8 cellular contexts compared by ENCODE assay signal in the genomic region with DNA sequence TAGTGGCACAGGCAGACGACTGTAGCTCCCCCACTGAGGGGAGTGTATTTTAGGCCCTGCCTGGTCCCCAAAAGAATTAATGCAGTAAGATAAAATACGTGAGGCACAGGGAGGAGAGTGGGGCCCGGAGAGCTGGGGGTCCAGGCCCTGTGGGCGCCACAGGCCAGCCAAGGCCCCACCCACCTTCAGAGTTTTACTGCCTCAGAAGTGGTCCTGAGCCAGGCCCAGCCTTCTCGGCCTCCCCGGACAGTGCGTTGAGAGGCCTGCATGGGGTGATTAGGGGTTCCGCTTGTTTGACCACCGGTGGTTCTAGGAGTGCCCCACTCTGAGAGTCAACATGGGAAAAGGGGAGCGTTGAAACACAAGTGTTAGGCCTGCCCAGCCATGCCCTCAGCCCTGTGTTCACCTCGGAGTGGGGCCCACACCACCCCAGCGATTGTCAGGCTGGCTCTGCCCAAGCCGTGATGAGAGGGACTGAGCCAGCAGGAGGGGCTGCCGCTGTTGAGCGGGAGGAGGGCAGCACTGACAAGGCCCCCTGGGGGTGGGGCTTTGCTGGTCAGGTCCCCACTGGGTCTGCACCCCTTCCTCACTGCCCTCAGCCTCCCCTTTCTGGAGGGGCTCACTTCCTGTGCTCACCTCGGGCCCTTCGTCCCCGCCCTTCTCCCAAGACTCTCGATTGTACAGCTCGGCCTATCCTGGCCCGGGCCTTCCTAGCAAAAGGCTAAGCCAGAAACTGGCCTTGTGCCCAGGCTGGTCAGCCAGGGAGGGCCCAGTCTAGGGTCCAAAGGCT. TPM values are rescaled to one million over a fixed set of nuclear protein-coding genes. Genes with fewer than 3 reads are reported as not detected.
A peak's percentile ranks its signal among the peaks of the same experiment; 100 is the strongest.
DNase-seq lines count a peak whose midpoint lies in the region; ATAC-seq, FAIRE-seq and TF ChIP-seq lines count a peak whose summit lies in the region.

No MANE protein-coding gene starts in this region.

- peaks cover 5% of the 10 kb centered on the region for H3K27me3 Mint-ChIP-seq in activated CD4-positive, alpha-beta T cell treated with anti-CD3 and anti-CD28 coated beads, Interleukin-2, amount 10 ng/mL, durations not matched to agents 24 days and 14 days

- 69% methylated on average over 13 of the region's 21 CpGs for WGBS in K562 (ENCODE audit: insufficient coverage, low coverage, missing lambda C conversion rate)

- H3K4me2 ChIP-seq in K562 (ENCODE audit: insufficient read depth, low read length): no peak overlapping the region

- no peak overlapping the region for H3K4me3 Mint-ChIP-seq in activated CD4-positive, alpha-beta T cell treated with anti-CD3 and anti-CD28 coated beads, Interleukin-2, amount 10 ng/mL, durations not matched to agents 24 days and 14 days

- peaks cover 30 to 68% of the 10 kb centered on the region in 2 experiments for H3K4me1 ChIP-seq in K562 (replicated peaks in 1 of 2; ENCODE audit: control insufficient read depth in 2 of 2, insufficient read depth in 2 of 2, low read length in 2 of 2)
- peaks cover 27 to 53% (median 45%) of the 10 kb centered on the region in 3 donors for H3K4me1 ChIP-seq in skeletal muscle tissue (ENCODE audit: control insufficient read depth in 3 of 3, insufficient read depth in 3 of 3, low read length in 3 of 3)

- ATAC-seq in K562: no peak

- no peak for TF ChIP-seq CTCF in K562 (IDR thresholded peaks at IDR 0.05 in 2 of 3, conservative IDR thresholded peaks at IDR 0.05 in 1 of 3; ENCODE audit: insufficient read depth in 2 of 3, low read depth in 1 of 3, low read length in 3 of 3)

- DNase-seq in GM03348 (ENCODE audit: low spot score): peak; percentile 52
- DNase-seq in K562 (ENCODE audit: extremely low read depth in 1 of 4, low spot score in 3 of 4): no peak
- peak; percentile 60 for DNase-seq in iPS-NIHi11 (ENCODE audit: low spot score)
- DNase-seq in activated CD4-positive, alpha-beta T cell treated with anti-CD3 and anti-CD28 coated beads, Interleukin-2, amount 10 ng/mL, durations not matched to agents 24 days and 14 days: no peak
- no peak for DNase-seq in SHP77 treated with DMSO at 0.1 percent for 48 hours (lab: John Stamatoyannopoulos, UW)
- no peak for DNase-seq in A172 (ENCODE audit: low spot score)
- DNase-seq in NCI-H526 (lab: John Stamatoyannopoulos, UW): no peak

- H3K9ac ChIP-seq in K562 (ENCODE audit: insufficient read depth in 1 of 2, low read depth in 2 of 2, low read length in 2 of 2): peak overlapping the region in 1 of 2 experiments; percentile 76; a peak in 2 of 4 replicates
- H3K9ac ChIP-seq in skeletal muscle tissue (ENCODE audit: low read depth in 1 of 3, low read length in 3 of 3): peak overlapping the region in 2 of 3 donors; percentile 10 to 57

- no peak for TF ChIP-seq POLR2A in K562 (conservative IDR thresholded peaks at IDR 0.05)

- peaks cover 23% of the 10 kb centered on the region for H3K79me2 ChIP-seq in K562 (ENCODE audit: control insufficient read depth, insufficient read depth, low read length)

- H3K9me1 ChIP-seq in K562 (ENCODE audit: control insufficient read depth, insufficient read depth, low read length): no peaks in the 10 kb centered on the region

- H3K27ac ChIP-seq in K562 (ENCODE audit: extremely low read depth, low read depth, low read length) (no peak overlapping the region), skeletal muscle tissue (ENCODE audit: low read depth, low read length) (peak overlapping the region; percentile 19)

- no peaks in the 10 kb centered on the region for H3K36me3 Mint-ChIP-seq in activated CD4-positive, alpha-beta T cell treated with anti-CD3 and anti-CD28 coated beads, Interleukin-2, amount 10 ng/mL, durations not matched to agents 24 days and 14 days (ENCODE audit: low read depth)

- CTCF ChIA-PET in K562 (lab: Yijun Ruan, JAX; ENCODE audit: low intra/inter-chr PET ratio): interaction anchor here (2.7 kb wide), 1 partner anchor 29 kb away, joined by 19 read pairs; no protein-coding TSS in a partner anchor

- FAIRE-seq in K562 (lab: Jason Lieb, UNC): no peak

- H3K9me3 ChIP-seq in K562 (replicated peaks; ENCODE audit: control insufficient read depth, insufficient read depth, low read depth, low read length) (no peaks in the 10 kb centered on the region), skeletal muscle tissue (ENCODE audit: control insufficient read depth in 3 of 3, low read length in 3 of 3) (no peaks in the 10 kb centered on the region)

- H3K9me3 Mint-ChIP-seq in activated CD4-positive, alpha-beta T cell treated with anti-CD3 and anti-CD28 coated beads, Interleukin-2, amount 10 ng/mL, durations not matched to agents 24 days and 14 days: no peaks in the 10 kb centered on the region

- peaks cover 23% of the 10 kb centered on the region; the same call in 1 of the 3 replicates for H3K36me3 ChIP-seq in K562 (ENCODE audit: control insufficient read depth, insufficient read depth, low read length)
- H3K36me3 ChIP-seq in skeletal muscle tissue (ENCODE audit: control insufficient read depth in 3 of 3, insufficient read depth in 3 of 3, low read length in 3 of 3): no peaks in the 10 kb centered on the region

- no peak overlapping the region for H3K27ac Mint-ChIP-seq in activated CD4-positive, alpha-beta T cell treated with anti-CD3 and anti-CD28 coated beads, Interleukin-2, amount 10 ng/mL, durations not matched to agents 24 days and 14 days

- TF ChIP-seq RAD21 in K562 (CRISPR knock-in tag; conservative IDR thresholded peaks at IDR 0.05 in 1 of 2, IDR thresholded peaks at IDR 0.05 in 1 of 2): no peak

- BruUV-seq in K562 (replicated peaks; lab: Mats Ljungman, UMichigan): no TSS peak

- H2AFZ ChIP-seq in K562 (ENCODE audit: low read depth, low read length): no peak overlapping the region

- no peak for TF ChIP-seq EP300 in K562 (IDR thresholded peaks at IDR 0.05; ENCODE audit: low read length)

- H3K4me1 Mint-ChIP-seq in activated CD4-positive, alpha-beta T cell treated with anti-CD3 and anti-CD28 coated beads, Interleukin-2, amount 10 ng/mL, durations not matched to agents 24 days and 14 days: peaks cover 7% of the 10 kb centered on the region

- intact Hi-C loops in K562 (cut with micrococcal nuclease): loop anchor here (1.0 to 5.0 kb wide), 2 partner anchors 28 to 44 kb away; partner anchors contain the start of genes BAG5 and COA8
- intact Hi-C loops in activated CD4-positive, alpha-beta T cell treated with anti-CD3 and anti-CD28 coated beads, Interleukin-2, amount 10 ng/mL, durations not matched to agents 24 days and 14 days (cut with micrococcal nuclease): loop anchor here (1.0 kb wide), 1 partner anchor 28 kb away; no protein-coding TSS in a partner anchor

- H4K20me1 ChIP-seq in K562 (replicated peaks; ENCODE audit: control insufficient read depth, insufficient read depth, low read length): peaks cover 13% of the 10 kb centered on the region; the same call in 1 of the 2 replicates

- H3K27me3 ChIP-seq in K562 (ENCODE audit: control insufficient read depth in 2 of 2, insufficient read depth in 2 of 2, low read length in 2 of 2): no peaks in the 10 kb centered on the region
- peaks cover 2 to 4% (median 4%) of the 10 kb centered on the region in 3 donors for H3K27me3 ChIP-seq in skeletal muscle tissue (ENCODE audit: control insufficient read depth in 3 of 3, insufficient read depth in 3 of 3, low read length in 3 of 3)

- H3K4me3 ChIP-seq in K562: no peak overlapping the region
- no peak overlapping the region for H3K4me3 ChIP-seq in skeletal muscle tissue (ENCODE audit: low read length in 3 of 3)

- POLR2A ChIA-PET in K562 (lab: Yijun Ruan, JAX): interaction anchor here (1.3 to 1.8 kb wide), 3 partner anchors 10 to 91 kb away, joined by 3 to 9 read pairs (median 9); partner anchors contain the start of gene TRMT61A

- in situ Hi-C loops in K562 (cut with MboI): no loop called here

RNA-seq across cellular contexts. Expression of gene CKB, which starts 4.8 kb away (rescaled TPM):
- 63.0 and 253 TPM in 2 replicates for total RNA-seq in K562 (2011; cell fraction: chromatin; rRNA removed; ENCODE audit: low replicate concordance)
- 300 and 318 TPM in 2 replicates for total RNA-seq in K562 (2011; cell fraction: nucleolus; rRNA removed)
- total RNA-seq in K562 (2011; cell fraction: nucleoplasm; rRNA removed): 108 and 141 TPM in 2 replicates
- total RNA-seq in K562 (2014; rRNA removed) (692 and 778 TPM in 2 replicates), K562 (2014; rRNA removed; fragmentation: Illumina TruSeq; extraction: Trizol) (90.5 and 91.6 TPM in 2 replicates), K562 (2015; rRNA removed; fragmentation: Illumina TruSeq; extraction: Trizol) (177 and 191 TPM in 2 replicates), K562 (2021) (558 and 570 TPM in 2 replicates), skeletal muscle tissue (64.7 TPM)
- polyA plus RNA-seq in K562 (2011; rRNA removed) (132 and 348 TPM in 2 replicates), K562 (2014; fragmentation: Illumina TruSeq; extraction: Trizol) (115 and 390 TPM in 2 replicates), K562 (2014; fragmentation: Nextera tagmentation; extraction: Ambion mirVana) (10 to 100 TPM; 23.9 to 44.5 TPM), K562 (2014; rRNA removed) (564 and 637 TPM in 2 replicates)
- polyA plus RNA-seq in K562 (2011; cell fraction: cytosol; rRNA removed): 261 and 599 TPM in 2 replicates
- 742 and 1,022 TPM in 2 replicates for polyA plus RNA-seq in K562 (2011; cell fraction: nucleus; rRNA removed)
- 375 and 553 TPM in 2 replicates for polyA plus RNA-seq in K562 (2012)
- 34.8 and 43.6 TPM in 2 replicates for polyA minus RNA-seq in K562 (2011; rRNA and poly(A)+ RNA removed)
- 164 and 287 TPM in 2 replicates for polyA minus RNA-seq in K562 (2011; cell fraction: cytosol; rRNA and poly(A)+ RNA removed)
- polyA minus RNA-seq in K562 (2011; cell fraction: nucleus; rRNA and poly(A)+ RNA removed): 93.2 and 131 TPM in 2 replicates
- total RNA-seq in activated CD4-positive, alpha-beta T cell treated with anti-CD3 and anti-CD28 coated beads, Interleukin-2, amount 10 ng/mL, durations not matched to agents 24 days and 14 days: 14.2 and 21.1 TPM in 2 replicates
- 13.2 and 40.3 TPM in 2 replicates for total RNA-seq in A172 (2014; rRNA removed; shearing (Covaris generic))

RNA-seq across cellular contexts. Expression of gene TRMT61A, which starts 11.2 kb away (rescaled TPM):
- 5.1 and 21.8 TPM in 2 replicates for total RNA-seq in K562 (2011; cell fraction: chromatin; rRNA removed; ENCODE audit: low replicate concordance)
- total RNA-seq in K562 (2011; cell fraction: nucleolus; rRNA removed): 24.5 and 24.8 TPM in 2 replicates
- total RNA-seq in K562 (2011; cell fraction: nucleoplasm; rRNA removed): 9.7 and 11.4 TPM in 2 replicates
- total RNA-seq in K562 (2014; rRNA removed) (24.8 and 29.5 TPM in 2 replicates), K562 (2014; rRNA removed; fragmentation: Illumina TruSeq; extraction: Trizol) (1.5 and 2.9 TPM in 2 replicates), K562 (2015; rRNA removed; fragmentation: Illumina TruSeq; extraction: Trizol) (12.3 and 12.4 TPM in 2 replicates), K562 (2021) (20.4 and 21.0 TPM in 2 replicates), skeletal muscle tissue (4.7 TPM)
- polyA plus RNA-seq in K562 (2011; rRNA removed) (5.1 and 6.6 TPM in 2 replicates), K562 (2014; fragmentation: Illumina TruSeq; extraction: Trizol) (3.2 and 10.1 TPM in 2 replicates), K562 (2014; fragmentation: Nextera tagmentation; extraction: Ambion mirVana) (under 1 TPM; 0.10 to 0.50 TPM), K562 (2014; rRNA removed) (18.1 and 22.4 TPM in 2 replicates)
- polyA plus RNA-seq in K562 (2011; cell fraction: cytosol; rRNA removed): 7.6 and 28.9 TPM in 2 replicates
- 15.5 and 27.8 TPM in 2 replicates for polyA plus RNA-seq in K562 (2011; cell fraction: nucleus; rRNA removed)
- polyA plus RNA-seq in K562 (2012): 7.5 and 13.1 TPM in 2 replicates
- 1.4 and 2.6 TPM in 2 replicates for polyA minus RNA-seq in K562 (2011; rRNA and poly(A)+ RNA removed)
- 5.0 and 6.5 TPM in 2 replicates for polyA minus RNA-seq in K562 (2011; cell fraction: cytosol; rRNA and poly(A)+ RNA removed)
- 13.2 and 14.3 TPM in 2 replicates for polyA minus RNA-seq in K562 (2011; cell fraction: nucleus; rRNA and poly(A)+ RNA removed)
- 22.7 and 23.6 TPM in 2 replicates for total RNA-seq in activated CD4-positive, alpha-beta T cell treated with anti-CD3 and anti-CD28 coated beads, Interleukin-2, amount 10 ng/mL, durations not matched to agents 24 days and 14 days
- 8.5 and 10.2 TPM in 2 replicates for total RNA-seq in A172 (2014; rRNA removed; shearing (Covaris generic))

RNA-seq across cellular contexts. Expression of gene BAG5, which starts 44.6 kb away (rescaled TPM):
- 7.5 and 18.1 TPM in 2 replicates for total RNA-seq in K562 (2011; cell fraction: chromatin; rRNA removed; ENCODE audit: low replicate concordance)
- total RNA-seq in K562 (2011; cell fraction: nucleolus; rRNA removed): 5.4 and 6.3 TPM in 2 replicates
- 9.8 and 13.9 TPM in 2 replicates for total RNA-seq in K562 (2011; cell fraction: nucleoplasm; rRNA removed)
- total RNA-seq in K562 (2014; rRNA removed) (11.1 and 15.1 TPM in 2 replicates), K562 (2014; rRNA removed; fragmentation: Illumina TruSeq; extraction: Trizol) (21.4 and 22.6 TPM in 2 replicates), K562 (2015; rRNA removed; fragmentation: Illumina TruSeq; extraction: Trizol) (18.0 and 19.5 TPM in 2 replicates), K562 (2021) (16.9 and 17.5 TPM in 2 replicates), skeletal muscle tissue (16.7 TPM)
- polyA plus RNA-seq in K562 (2011; rRNA removed) (7.6 and 7.9 TPM in 2 replicates), K562 (2014; fragmentation: Illumina TruSeq; extraction: Trizol) (17.2 and 20.6 TPM in 2 replicates), K562 (2014; fragmentation: Nextera tagmentation; extraction: Ambion mirVana) (10 to 100 TPM in 1 of 2 experiments, 1 to 10 TPM in 1; 9.1 to 13.2 TPM), K562 (2014; rRNA removed) (9.9 and 11.2 TPM in 2 replicates)
- 3.5 and 6.5 TPM in 2 replicates for polyA plus RNA-seq in K562 (2011; cell fraction: cytosol; rRNA removed)
- 5.0 and 5.8 TPM in 2 replicates for polyA plus RNA-seq in K562 (2011; cell fraction: nucleus; rRNA removed)
- 8.6 and 12.2 TPM in 2 replicates for polyA plus RNA-seq in K562 (2012)
- polyA minus RNA-seq in K562 (2011; rRNA and poly(A)+ RNA removed): 12.3 and 14.5 TPM in 2 replicates
- polyA minus RNA-seq in K562 (2011; cell fraction: cytosol; rRNA and poly(A)+ RNA removed): 10.3 and 10.5 TPM in 2 replicates
- 4.0 and 7.8 TPM in 2 replicates for polyA minus RNA-seq in K562 (2011; cell fraction: nucleus; rRNA and poly(A)+ RNA removed)
- 32.1 and 33.9 TPM in 2 replicates for total RNA-seq in activated CD4-positive, alpha-beta T cell treated with anti-CD3 and anti-CD28 coated beads, Interleukin-2, amount 10 ng/mL, durations not matched to agents 24 days and 14 days
- 21.0 and 24.8 TPM in 2 replicates for total RNA-seq in A172 (2014; rRNA removed; shearing (Covaris generic))

RNA-seq across cellular contexts. Expression of gene COA8, which starts 44.9 kb away (rescaled TPM):
- total RNA-seq in K562 (2011; cell fraction: chromatin; rRNA removed; ENCODE audit: low replicate concordance): 34.1 and 36.6 TPM in 2 replicates
- total RNA-seq in K562 (2011; cell fraction: nucleolus; rRNA removed): 16.8 and 18.7 TPM in 2 replicates
- total RNA-seq in K562 (2011; cell fraction: nucleoplasm; rRNA removed): 27.0 and 28.2 TPM in 2 replicates
- total RNA-seq in K562 (2014; rRNA removed) (25.2 and 25.6 TPM in 2 replicates), K562 (2014; rRNA removed; fragmentation: Illumina TruSeq; extraction: Trizol) (25.7 and 27.3 TPM in 2 replicates), K562 (2015; rRNA removed; fragmentation: Illumina TruSeq; extraction: Trizol) (27.0 and 28.5 TPM in 2 replicates), K562 (2021) (34.6 and 35.5 TPM in 2 replicates), skeletal muscle tissue (28.2 TPM)
- polyA plus RNA-seq in K562 (2011; rRNA removed) (13.0 and 19.1 TPM in 2 replicates), K562 (2014; fragmentation: Illumina TruSeq; extraction: Trizol) (24.8 and 27.3 TPM in 2 replicates), K562 (2014; fragmentation: Nextera tagmentation; extraction: Ambion mirVana) (10 to 100 TPM in 1 of 2 experiments, 1 to 10 TPM in 1; 5.0 to 11.8 TPM), K562 (2014; rRNA removed) (33.5 and 35.3 TPM in 2 replicates)
- 5.5 and 7.4 TPM in 2 replicates for polyA plus RNA-seq in K562 (2011; cell fraction: cytosol; rRNA removed)
- 6.3 and 6.5 TPM in 2 replicates for polyA plus RNA-seq in K562 (2011; cell fraction: nucleus; rRNA removed)
- 35.5 TPM in 2 replicates for polyA plus RNA-seq in K562 (2012)
- polyA minus RNA-seq in K562 (2011; rRNA and poly(A)+ RNA removed): 4.3 and 7.4 TPM in 2 replicates
- polyA minus RNA-seq in K562 (2011; cell fraction: cytosol; rRNA and poly(A)+ RNA removed): 5.2 and 7.9 TPM in 2 replicates
- polyA minus RNA-seq in K562 (2011; cell fraction: nucleus; rRNA and poly(A)+ RNA removed): 5.8 and 9.2 TPM in 2 replicates
- 38.4 and 41.2 TPM in 2 replicates for total RNA-seq in activated CD4-positive, alpha-beta T cell treated with anti-CD3 and anti-CD28 coated beads, Interleukin-2, amount 10 ng/mL, durations not matched to agents 24 days and 14 days
- total RNA-seq in A172 (2014; rRNA removed; shearing (Covaris generic)): 24.8 and 25.3 TPM in 2 replicates

Comparison
In these comparisons a context has a peak if more than half of its experiments do, and no peak if none do; other contexts are left out.
1. DNase-seq: peak in GM03348 (single experiment) and iPS-NIHi11 (single experiment); none in K562 (0 of 4), activated CD4-positive, alpha-beta T cell treated with anti-CD3 and anti-CD28 coated beads, Interleukin-2, amount 10 ng/mL, durations not matched to agents 24 days and 14 days (single experiment), SHP77 treated with DMSO at 0.1 percent for 48 hours (single experiment), A172 (single experiment) and NCI-H526 (0 of 2).